ENCODE assay signal across 30 cellular contexts in the genomic region with DNA sequence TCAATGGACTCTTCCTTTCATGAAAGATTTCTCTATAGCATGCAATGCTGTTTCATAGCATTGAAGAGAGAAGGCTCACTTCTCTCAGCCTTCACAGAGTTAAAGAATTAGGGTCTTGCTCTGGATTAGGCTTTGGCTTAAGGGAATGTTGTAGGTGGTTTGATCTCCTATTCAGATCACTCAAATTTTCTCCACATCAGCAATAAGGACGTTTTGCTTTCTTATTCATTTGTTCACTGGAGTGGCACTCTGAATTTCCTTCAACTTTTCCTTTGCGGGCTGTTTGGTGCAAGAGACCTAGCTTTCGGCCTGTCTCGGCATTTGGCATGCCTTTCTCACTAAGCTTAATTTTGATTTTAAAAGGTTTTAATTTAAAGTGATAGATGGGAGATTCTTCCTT.
"Had no signal": no experiment of that assay in that cellular context is flagged by ENCODE, and none has a peak within 500 bp of the region (broad histone marks: within the 10 kb centered on the region; RNA-seq: fewer than 3 reads in every experiment).

No MANE protein-coding gene starts in this region.

- H3K4me3 ChIP-seq: coronary artery, esophagus muscularis mucosa, gastroesophageal sphincter, heart left ventricle, hepatocyte, left lung, mucosa of descending colon, ovary, psoas muscle, skin epidermis, spleen, suprapubic skin, thyroid gland had no signal

- H3K36me3 ChIP-seq: esophagus muscularis mucosa, gastroesophageal sphincter, ovary, suprapubic skin, thyroid gland had no signal

- H3K4me3 Mint-ChIP-seq: mesothelial cell of epicardium; naive B cell; nephron progenitor cell; stimulated activated naive B cell treated with anti-CD40 and anti-IgM and Interleukin-4, amounts not matched to agents 10 μg/mL and 1 μg/mL and 100 μg/mL, for 72 hours; stimulated activated naive CD8-positive, alpha-beta T cell treated with anti-CD3 and anti-CD28 coated beads, Interleukin-15, Interleukin-2, amounts not matched to agents 100 ng/mL and 50 ng/mL, for 24 hours; type B pancreatic cell had no signal

- H3K4me2 ChIP-seq: hepatocyte had no signal

- H3K9me3 ChIP-seq: esophagus muscularis mucosa, gastroesophageal sphincter, heart left ventricle, left lung, mucosa of descending colon, ovary, suprapubic skin, thyroid gland had no signal

- DNase-seq: dermis blood vessel endothelial cell; effector memory CD4-positive, alpha-beta T cell; foreskin keratinocyte; heart left ventricle; left cardiac atrium; left lung; mesenchymal stem cell; mucosa of descending colon; naive B cell; nephron progenitor cell; nucleus accumbens; ovary; posterior cingulate gyrus; psoas muscle; right cardiac atrium; spleen; stimulated activated CD4-positive, alpha-beta T cell treated with anti-CD3 and anti-CD28 coated beads, Interleukin-4, amount 100 ng/mL, for 4 hours; stimulated activated naive B cell treated with anti-CD40 and anti-IgM and Interleukin-4, amounts not matched to agents 10 μg/mL and 1 μg/mL and 100 μg/mL, for 72 hours; thyroid gland had no signal

- H3K27me3 Mint-ChIP-seq: naive B cell; stimulated activated naive B cell treated with anti-CD40 and anti-IgM and Interleukin-4, amounts not matched to agents 10 μg/mL and 1 μg/mL and 100 μg/mL, for 72 hours; stimulated activated naive CD8-positive, alpha-beta T cell treated with anti-CD3 and anti-CD28 coated beads, Interleukin-15, Interleukin-2, amounts not matched to agents 100 ng/mL and 50 ng/mL, for 24 hours; type B pancreatic cell had no signal

- ATAC-seq: foreskin keratinocyte; gastroesophageal sphincter; heart left ventricle; left cardiac atrium; left lung; mucosa of descending colon; psoas muscle; right cardiac atrium; stimulated activated naive B cell treated with anti-CD40 and anti-IgM and Interleukin-4, amounts not matched to agents 10 μg/mL and 1 μg/mL and 100 μg/mL, for 72 hours had no signal

- H3K27ac ChIP-seq: coronary artery, esophagus muscularis mucosa, foreskin keratinocyte, gastroesophageal sphincter, hepatocyte, ovary, psoas muscle, skin epidermis, suprapubic skin, thyroid gland had no signal

- H3K27ac Mint-ChIP-seq: mesothelial cell of epicardium; nephron progenitor cell; stimulated activated naive B cell treated with anti-CD40 and anti-IgM and Interleukin-4, amounts not matched to agents 10 μg/mL and 1 μg/mL and 100 μg/mL, for 72 hours; stimulated activated naive CD8-positive, alpha-beta T cell treated with anti-CD3 and anti-CD28 coated beads, Interleukin-15, Interleukin-2, amounts not matched to agents 100 ng/mL and 50 ng/mL, for 24 hours; type B pancreatic cell had no signal

- FAIRE-seq: endothelial cell of umbilical vein, islet of Langerhans had no signal

- H2AFZ ChIP-seq: hepatocyte had no signal

- H3K9me3 Mint-ChIP-seq: nephron progenitor cell; stimulated activated naive B cell treated with anti-CD40 and anti-IgM and Interleukin-4, amounts not matched to agents 10 μg/mL and 1 μg/mL and 100 μg/mL, for 72 hours; type B pancreatic cell had no signal

- H3K27me3 ChIP-seq: esophagus muscularis mucosa, foreskin keratinocyte, gastroesophageal sphincter, heart left ventricle, hepatocyte, left lung, ovary, spleen, suprapubic skin, thyroid gland had no signal
